In genomic region chr1:85867189-85867588, GRCh38 we compare ENCODE assay signal across 23 cellular contexts.
A peak's percentile ranks its signal among the peaks of the same experiment; 100 is the strongest.
DNase-seq lines count a peak whose midpoint lies in the region; ATAC-seq, FAIRE-seq and TF ChIP-seq lines count a peak whose summit lies in the region.
"Had no signal": no experiment of that assay in that cellular context is flagged by ENCODE, and none has a peak within 500 bp of the region (broad histone marks: within the 10 kb centered on the region; RNA-seq: fewer than 3 reads in every experiment).

No MANE protein-coding gene starts in this region.

- peak; percentile 62 for DNase-seq in AG10803 (ENCODE audit: low read depth)
- peak; percentile 66 for DNase-seq in MV-4-11 (lab: John Stamatoyannopoulos, UW)
- DNase-seq in sciatic nerve (ENCODE audit: low spot score), result no peak
- no peak for DNase-seq in NCI-H187 treated with DMSO at 0.1 percent for 48 hours (lab: John Stamatoyannopoulos, UW)
- no peak for DNase-seq in NCI-H446 (lab: John Stamatoyannopoulos, UW)
- no peak for DNase-seq in NCI-H146 treated with DMSO at 0.1 percent for 48 hours (lab: John Stamatoyannopoulos, UW; ENCODE audit: unreplicated experiment)
- DNase-seq: ACHN; CD4-positive, alpha-beta memory T cell; GOT3; HCEC 1CT; NCI-H1417; NCI-H187; NCI-H2107; NCI-H510A; NCI-H748 treated with DMSO at 0.1 percent for 48 hours; Peyer's patch; SJCRH30 had no signal

- H3K4me3 ChIP-seq in AG10803 (ENCODE audit: low read length), result no peak overlapping the region
- H3K4me3 ChIP-seq: BLaER1 treated with 17β-estradiol and CSF1 and Interleukin-3, amounts not matched to agents 10 nM and 100 nM; Peyer's patch; SJCRH30 had no signal

- peak; percentile 74 for FAIRE-seq in endometrium (lab: Jason Lieb, UNC)
- FAIRE-seq: G401.6, GM12892, HTR-8/SVneo had no signal

- peak; percentile 39 for ATAC-seq in sciatic nerve
- ATAC-seq in GM18870 (IDR thresholded peaks at IDR 0.05; ENCODE audit: unreplicated experiment), result no peak

- intact Hi-C loops in sciatic nerve (cut with DNase I), result no loop called here

- no peak for TF ChIP-seq CTCF in AG10803 (conservative IDR thresholded peaks at IDR 0.05; ENCODE audit: low read length)

Comparison
In these comparisons a context has a peak if more than half of its experiments do, and no peak if none do; other contexts are left out.
1. DNase-seq: peak in AG10803 (single experiment) and MV-4-11 (single experiment); none in sciatic nerve (single experiment), NCI-H187 treated with DMSO at 0.1 percent for 48 hours (single experiment), NCI-H446 (0 of 2) and NCI-H146 treated with DMSO at 0.1 percent for 48 hours (single experiment).